9 cellular contexts compared by ENCODE assay signal in genomic region chr2:121099329-121100318, GRCh38.
DNase-seq lines count a peak whose midpoint lies in the region; ATAC-seq, FAIRE-seq and TF ChIP-seq lines count a peak whose summit lies in the region.
"Had no signal": no experiment of that assay in that cellular context is flagged by ENCODE, and none has a peak within 500 bp of the region (broad histone marks: within the 10 kb centered on the region; RNA-seq: fewer than 3 reads in every experiment).

No MANE protein-coding gene starts in this region.

- no peaks in the 10 kb centered on the region for H3K79me2 ChIP-seq in H1 (ENCODE audit: control insufficient read depth in 1 of 2, insufficient read depth in 2 of 2, low read length in 2 of 2)
- H3K79me2 ChIP-seq in osteoblast (ENCODE audit: insufficient read depth, low read length): no peaks in the 10 kb centered on the region

- no peak overlapping the region for H4K91ac ChIP-seq in H1 (replicated peaks; ENCODE audit: insufficient read length, low read length)

- H3K14ac ChIP-seq in H1 (ENCODE audit: insufficient read length): no peak overlapping the region

- POLR2A ChIA-PET in H1 (lab: Charles Lee; ENCODE audit: partially characterized antibody): interaction anchor here (1.3 kb wide), 1 partner anchor 25 kb away, joined by 4 read pairs; no protein-coding TSS in a partner anchor

- peak; percentile 78 to 81 (median 81) for TF ChIP-seq CTCF in H1 (IDR thresholded peaks at IDR 0.05; ENCODE audit: control extremely low read depth in 1 of 3, insufficient read depth in 1 of 3, low read depth in 1 of 3, low read length in 3 of 3)
- peak; percentile 45 for TF ChIP-seq CTCF in osteoblast (IDR thresholded peaks at IDR 0.05; ENCODE audit: extremely low read depth, low read depth, low read length)

- peak; percentile 55 to 71 for TF ChIP-seq RAD21 in H1 (IDR thresholded peaks at IDR 0.05 in 1 of 2, conservative IDR thresholded peaks at IDR 0.05 in 1 of 2; ENCODE audit: low read depth in 2 of 2, low read length in 2 of 2)

- H3K4me2 ChIP-seq in H1 (ENCODE audit: insufficient read depth in 1 of 2, low read depth in 2 of 2, low read length in 2 of 2) (no peak overlapping the region), osteoblast (ENCODE audit: insufficient read depth, low read length) (no peak overlapping the region)

- H3K9ac ChIP-seq in H1 (replicated peaks in 1 of 4; ENCODE audit: extremely low read depth in 1 of 4, low read depth in 3 of 4, low read length in 3 of 4): no peak overlapping the region

- DNase-seq in ELR (ENCODE audit: low read depth) (peak; percentile 43), NCI-H146 (lab: John Stamatoyannopoulos, UW) (peak; percentile 52), H1 (ENCODE audit: low read depth in 1 of 2, low spot score in 2 of 2) (peak in 1 of 2 experiments; percentile 67), osteoblast (ENCODE audit: insufficient read length, low spot score, missing footprints) (peak; percentile 88), GM19240 (ENCODE audit: insufficient read length, low spot score) (no peak), HPDE6-E6E7 (ENCODE audit: extremely low spot score) (no peak)
- DNase-seq: activated CD4-positive, alpha-beta T cell treated with anti-CD3 and anti-CD28 coated beads for 4 hours had no signal

- H3K27ac ChIP-seq in H1 (ENCODE audit: low read depth, low read length) (no peak overlapping the region), osteoblast (ENCODE audit: low read depth, low read length) (no peak overlapping the region)

- H3K27me3 ChIP-seq in H1 (replicated peaks in 1 of 4; ENCODE audit: control insufficient read depth in 3 of 4, extremely low read depth in 1 of 4, insufficient read depth in 3 of 4, low read length in 3 of 4): peaks cover 0 to 2% (median 0%) of the 10 kb centered on the region in 4 experiments; a peak in 4 of 7 replicates
- peaks cover 35% of the 10 kb centered on the region for H3K27me3 ChIP-seq in osteoblast (ENCODE audit: insufficient read depth, low read length)

- H3K23me2 ChIP-seq in H1 (ENCODE audit: low read depth, low read length): no peaks in the 10 kb centered on the region

- H3K23ac ChIP-seq in H1 (ENCODE audit: insufficient read length): no peak overlapping the region

- no peak overlapping the region for H4K5ac ChIP-seq in H1 (ENCODE audit: insufficient read length, low read depth, low read length)

- H2BK20ac ChIP-seq in H1 (ENCODE audit: low read length): no peak overlapping the region

- TF ChIP-seq POLR2A in H1 (IDR thresholded peaks at IDR 0.05; ENCODE audit: control extremely low read depth in 1 of 2, low read depth in 2 of 2, low read length in 2 of 2): no peak

- 75% methylated on average over 8 of the region's 8 CpGs; no CpG with 5 or more reads in 1 of the 2 experiments for WGBS in H1 (ENCODE audit: extremely low coverage in 1 of 2, insufficient coverage in 1 of 2, insufficient read length in 1 of 2, insufficient replicate concordance in 2 of 2, low coverage in 1 of 2, low lambda C conversion rate in 2 of 2, missing lambda C conversion rate in 1 of 2), 2 experiments

- peaks cover 0 to 4% (median 2%) of the 10 kb centered on the region in 4 experiments; a peak in 4 of 7 replicates for H3K4me1 ChIP-seq in H1 (replicated peaks in 1 of 4; ENCODE audit: control insufficient read depth in 3 of 4, insufficient read depth in 4 of 4, low read length in 3 of 4)
- H3K4me1 ChIP-seq in osteoblast (ENCODE audit: insufficient read depth, low read length): no peaks in the 10 kb centered on the region

- no peaks in the 10 kb centered on the region for H3K79me1 ChIP-seq in H1 (ENCODE audit: low read depth, low read length)

- H4K20me1 ChIP-seq in H1 (replicated peaks in 1 of 2; ENCODE audit: control insufficient read depth in 1 of 2, insufficient read depth in 2 of 2, low read length in 2 of 2) (peaks cover 0 to 2% of the 10 kb centered on the region in 2 experiments), osteoblast (ENCODE audit: insufficient read depth, low read length) (peaks cover 7% of the 10 kb centered on the region)

- H3K9me3 ChIP-seq in H1 (ENCODE audit: insufficient read depth in 2 of 2, low read depth in 1 of 2, low read length in 1 of 2) (no peaks in the 10 kb centered on the region), osteoblast (ENCODE audit: low read depth, low read length) (no peaks in the 10 kb centered on the region)

- FAIRE-seq in H1 (lab: Jason Lieb, UNC): peak; percentile 72

- no peak overlapping the region for H2BK15ac ChIP-seq in H1 (ENCODE audit: low read length)

- H3K4ac ChIP-seq in H1 (replicated peaks; ENCODE audit: insufficient read length, low read depth, low read length): no peak overlapping the region

- CTCF ChIA-PET in H1 (lab: Charles Lee; ENCODE audit: partially characterized antibody): interaction anchor here (0.5 to 23.2 kb wide), 32 partner anchors 8 to 619 kb away, joined by 3 to 434 read pairs (median 4); no protein-coding TSS in a partner anchor

- H2BK12ac ChIP-seq in H1 (ENCODE audit: low read depth, low read length): no peak overlapping the region

- H3K56ac ChIP-seq in H1 (replicated peaks; ENCODE audit: insufficient read length, low read depth, low read length): no peak overlapping the region

- no peak for ATAC-seq in HG03039 (IDR thresholded peaks at IDR 0.05; ENCODE audit: unreplicated experiment)
- no peak for ATAC-seq in GM18517 (IDR thresholded peaks at IDR 0.05; ENCODE audit: unreplicated experiment)

- no peak overlapping the region for H2AK5ac ChIP-seq in H1 (ENCODE audit: low read depth, low read length)

- no peak overlapping the region for H3K18ac ChIP-seq in H1 (ENCODE audit: extremely low read depth, low read length)

- H2AFZ ChIP-seq in H1 (ENCODE audit: low read length) (no peak overlapping the region), osteoblast (ENCODE audit: low read length) (no peak overlapping the region)

- no peak for TF ChIP-seq EP300 in H1 (IDR thresholded peaks at IDR 0.05; ENCODE audit: borderline replicate concordance in 1 of 2, low read depth in 2 of 2, low read length in 2 of 2)

- no peak overlapping the region for H3K4me3 ChIP-seq in H1 (ENCODE audit: extremely low read depth in 1 of 4, insufficient read depth in 2 of 4, low read depth in 3 of 4, low read length in 4 of 4)
- no peak overlapping the region for H3K4me3 ChIP-seq in osteoblast (ENCODE audit: insufficient read depth, low read length)

- H3K36me3 ChIP-seq in H1 (ENCODE audit: control insufficient read depth in 2 of 4, insufficient read depth in 4 of 4, low read length in 3 of 4): no peaks in the 10 kb centered on the region
- H3K36me3 ChIP-seq in osteoblast (ENCODE audit: insufficient read depth, low read length): no peaks in the 10 kb centered on the region

- no peak overlapping the region for H2BK5ac ChIP-seq in H1 (ENCODE audit: low read depth, low read length)

- H4K8ac ChIP-seq in H1 (ENCODE audit: extremely low read depth, insufficient read depth, low read length): no peak overlapping the region

- H2BK120ac ChIP-seq in H1 (replicated peaks; ENCODE audit: low read depth, low read length): no peak overlapping the region

TF ChIP-seq in H1, 55 proteins besides CTCF, POLR2A, EP300 and RAD21:
- TF ChIP-seq FOSL1 (IDR thresholded peaks at IDR 0.05; ENCODE audit: insufficient read depth, low read depth, low read length) (no peak), RFX5 (IDR thresholded peaks at IDR 0.05; ENCODE audit: borderline replicate concordance, low read depth, low read length) (no peak), YY1 (IDR thresholded peaks at IDR 0.05; ENCODE audit: low read depth, low read length) (0 out of 2 replicates have a peak, but pooled peaks have one; percentile 5)

Comparison
In these comparisons a context has a peak if more than half of its experiments do, and no peak if none do; other contexts are left out.
1. DNase-seq: peak in ELR (single experiment), NCI-H146 (single experiment) and osteoblast (single experiment); none in GM19240 (single experiment) and HPDE6-E6E7 (single experiment).